ENCODE assay signal across 7 cellular contexts in genomic region chr11:46892109-46892508, GRCh38. TPM values are rescaled to one million over a fixed set of nuclear protein-coding genes. Genes with fewer than 3 reads are reported as not detected.
"Had no signal": no experiment of that assay in that cellular context is flagged by ENCODE, and none has a peak within 500 bp of the region (broad histone marks: within the 10 kb centered on the region; RNA-seq: fewer than 3 reads in every experiment).

No MANE protein-coding gene starts in this region.

- FAIRE-seq: HepG2, HTR-8/SVneo had no signal

- ATAC-seq: HepG2 had no signal

- DNase-seq: IMR-90, KBM-7, KG1 had no signal

- H3K27ac ChIP-seq: HL-60 had no signal

RNA-seq across cellular contexts. Expression of gene LRP4, which starts 26.2 kb away (rescaled TPM):
- polyA plus RNA-seq: IgD-negative memory B cell had no signal
